ENCODE assay signal across 18 cellular contexts in genomic region chr18:36872329-36872728, GRCh38.
"Had no signal": no experiment of that assay in that cellular context is flagged by ENCODE, and none has a peak within 500 bp of the region (broad histone marks: within the 10 kb centered on the region; RNA-seq: fewer than 3 reads in every experiment).

No MANE protein-coding gene starts in this region.

- DNase-seq: activated naive CD4-positive, alpha-beta T cell treated with anti-CD3 and anti-CD28 coated beads for 36 hours; activated T-cell treated with anti-CD3 and anti-CD28 coated beads for 4 hours; brain microvascular endothelial cell; effector CD8-positive, alpha-beta T cell; heart right ventricle; islet precursor cell; left ventricle myocardium superior; sigmoid colon; spleen; stimulated activated naive CD8-positive, alpha-beta T cell treated with anti-CD3 and anti-CD28 coated beads, Interleukin-15, amount 100 ng/mL, for 72 hours; T-helper 1 cell; T1000; upper lobe of left lung had no signal

- H3K4me3 Mint-ChIP-seq: activated naive CD4-positive, alpha-beta T cell treated with anti-CD3 and anti-CD28 coated beads for 36 hours; memory B cell; stimulated activated naive CD8-positive, alpha-beta T cell treated with anti-CD3 and anti-CD28 coated beads, Interleukin-15, amount 100 ng/mL, for 72 hours had no signal

- H3K4me3 ChIP-seq: heart right ventricle, sigmoid colon, spleen, upper lobe of left lung had no signal

- H3K27ac Mint-ChIP-seq: activated naive CD4-positive, alpha-beta T cell treated with anti-CD3 and anti-CD28 coated beads for 36 hours; activated T-helper 2 cell treated with anti-CD3 and anti-CD28 coated beads, Interferon-gamma antibody, Interleukin-2, Interleukin-4, amounts not matched to agents 10 μg/mL and 5 μg/mL and 100 μg/mL, durations not matched to agents 14 hours and 24 hours and 36 hours; memory B cell had no signal

- H3K27me3 ChIP-seq: brain microvascular endothelial cell, heart right ventricle, sigmoid colon, spleen, upper lobe of left lung had no signal

- H3K27me3 Mint-ChIP-seq: memory B cell; stimulated activated naive CD8-positive, alpha-beta T cell treated with anti-CD3 and anti-CD28 coated beads, Interleukin-15, amount 100 ng/mL, for 72 hours had no signal

- H3K36me3 ChIP-seq: brain microvascular endothelial cell had no signal

- ATAC-seq: activated CD4-positive, CD25-positive, alpha-beta regulatory T cell treated with anti-CD3 and anti-CD28 coated beads, Interleukin-2, amount 50 U/mL, for 24 hours; heart right ventricle; left ventricle myocardium superior; SK-N-SH treated with all-trans-retinoic acid at 6 μM for 48 hours; stimulated activated naive CD8-positive, alpha-beta T cell treated with anti-CD3 and anti-CD28 coated beads, Interleukin-15, amount 100 ng/mL, for 72 hours had no signal

- FAIRE-seq: frontal cortex had no signal

- H3K9me3 ChIP-seq: sigmoid colon, upper lobe of left lung had no signal

- H3K4me1 ChIP-seq: heart right ventricle, sigmoid colon, spleen, upper lobe of left lung had no signal

- H3K27ac ChIP-seq: brain microvascular endothelial cell, heart right ventricle, sigmoid colon, spleen, upper lobe of left lung had no signal
